1 cellular context compared by ENCODE assay signal in genomic region chr1:180177931-180178330, GRCh38.
TF ChIP-seq lines count a peak whose summit lies in the region.

No MANE protein-coding gene starts in this region.

TF ChIP-seq in HEK293, 187 proteins besides CTCF, POLR2A, EP300 and RAD21 (continued from another document):
- TF ChIP-seq PRDM10 (tag by site-specific recombination; IDR thresholded peaks at IDR 0.05) = 0 out of 2 replicates have a peak, but pooled peaks have one; percentile 13
